Comparison of ENCODE assay signal across 1 cellular context in the genomic region with DNA sequence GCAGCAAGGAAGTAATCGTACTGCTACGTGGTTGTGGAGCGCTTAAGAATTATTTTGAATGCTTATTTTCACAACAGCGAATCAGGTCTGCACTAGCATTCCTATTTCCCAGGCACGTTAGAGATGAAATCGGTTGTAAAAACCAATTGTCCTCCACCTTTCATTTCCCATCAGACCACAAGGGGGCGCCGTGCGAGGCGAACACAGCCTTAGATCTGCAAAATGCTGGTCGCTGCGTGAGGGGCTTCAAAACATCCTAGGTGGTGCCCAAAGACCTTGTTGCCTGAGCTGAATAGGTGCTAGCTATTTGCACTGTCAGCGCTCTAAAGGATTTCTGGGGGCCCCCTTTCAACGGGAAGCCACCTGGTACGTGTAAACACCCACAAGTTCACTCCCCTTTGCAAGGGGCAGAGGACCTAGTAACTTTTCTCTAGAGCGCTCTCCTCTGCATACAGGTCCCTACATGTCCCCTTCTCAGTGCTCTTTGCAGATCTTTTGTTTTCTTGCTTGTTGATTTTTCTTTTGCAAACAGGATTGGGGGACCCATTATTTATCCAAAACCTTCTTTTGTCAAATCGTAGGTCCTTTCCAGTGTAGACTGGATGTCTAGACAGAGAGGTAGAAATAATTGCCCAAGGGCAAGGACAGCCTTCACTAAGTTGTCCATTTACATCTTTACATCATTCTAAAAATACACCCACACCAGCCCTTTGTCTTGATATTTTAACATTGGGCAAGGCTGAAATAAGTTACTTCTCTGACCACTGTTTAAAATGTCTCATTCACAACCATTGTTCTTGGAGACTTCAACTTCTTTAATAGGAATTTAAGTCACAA.
TF ChIP-seq lines count a peak whose summit lies in the region.

No MANE protein-coding gene starts in this region.

TF ChIP-seq in GM23338, 12 proteins besides CTCF, POLR2A, EP300 and RAD21 (continued from another document):
- TF ChIP-seq, protein P1, sequence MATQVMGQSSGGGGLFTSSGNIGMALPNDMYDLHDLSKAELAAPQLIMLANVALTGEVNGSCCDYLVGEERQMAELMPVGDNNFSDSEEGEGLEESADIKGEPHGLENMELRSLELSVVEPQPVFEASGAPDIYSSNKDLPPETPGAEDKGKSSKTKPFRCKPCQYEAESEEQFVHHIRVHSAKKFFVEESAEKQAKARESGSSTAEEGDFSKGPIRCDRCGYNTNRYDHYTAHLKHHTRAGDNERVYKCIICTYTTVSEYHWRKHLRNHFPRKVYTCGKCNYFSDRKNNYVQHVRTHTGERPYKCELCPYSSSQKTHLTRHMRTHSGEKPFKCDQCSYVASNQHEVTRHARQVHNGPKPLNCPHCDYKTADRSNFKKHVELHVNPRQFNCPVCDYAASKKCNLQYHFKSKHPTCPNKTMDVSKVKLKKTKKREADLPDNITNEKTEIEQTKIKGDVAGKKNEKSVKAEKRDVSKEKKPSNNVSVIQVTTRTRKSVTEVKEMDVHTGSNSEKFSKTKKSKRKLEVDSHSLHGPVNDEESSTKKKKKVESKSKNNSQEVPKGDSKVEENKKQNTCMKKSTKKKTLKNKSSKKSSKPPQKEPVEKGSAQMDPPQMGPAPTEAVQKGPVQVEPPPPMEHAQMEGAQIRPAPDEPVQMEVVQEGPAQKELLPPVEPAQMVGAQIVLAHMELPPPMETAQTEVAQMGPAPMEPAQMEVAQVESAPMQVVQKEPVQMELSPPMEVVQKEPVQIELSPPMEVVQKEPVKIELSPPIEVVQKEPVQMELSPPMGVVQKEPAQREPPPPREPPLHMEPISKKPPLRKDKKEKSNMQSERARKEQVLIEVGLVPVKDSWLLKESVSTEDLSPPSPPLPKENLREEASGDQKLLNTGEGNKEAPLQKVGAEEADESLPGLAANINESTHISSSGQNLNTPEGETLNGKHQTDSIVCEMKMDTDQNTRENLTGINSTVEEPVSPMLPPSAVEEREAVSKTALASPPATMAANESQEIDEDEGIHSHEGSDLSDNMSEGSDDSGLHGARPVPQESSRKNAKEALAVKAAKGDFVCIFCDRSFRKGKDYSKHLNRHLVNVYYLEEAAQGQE (IDR thresholded peaks at IDR 0.05; ENCODE audit: unreplicated experiment): no peak
- TF ChIP-seq ZNF462 (CRISPR knock-in tag; IDR thresholded peaks at IDR 0.05) (no peak; the same call in 1 of the 2 replicates), ETS1 (IDR thresholded peaks at IDR 0.05) (no peak), ZNF331 (CRISPR knock-in tag; IDR thresholded peaks at IDR 0.05; ENCODE audit: low read depth) (no peak), EZH2phosphoT487 (IDR thresholded peaks at IDR 0.05; ENCODE audit: unreplicated experiment) (no peak), EZH2 (IDR thresholded peaks at IDR 0.05; ENCODE audit: low read depth, unreplicated experiment) (no peak)
